ENCODE assay signal across 8 cellular contexts in the genomic region with DNA sequence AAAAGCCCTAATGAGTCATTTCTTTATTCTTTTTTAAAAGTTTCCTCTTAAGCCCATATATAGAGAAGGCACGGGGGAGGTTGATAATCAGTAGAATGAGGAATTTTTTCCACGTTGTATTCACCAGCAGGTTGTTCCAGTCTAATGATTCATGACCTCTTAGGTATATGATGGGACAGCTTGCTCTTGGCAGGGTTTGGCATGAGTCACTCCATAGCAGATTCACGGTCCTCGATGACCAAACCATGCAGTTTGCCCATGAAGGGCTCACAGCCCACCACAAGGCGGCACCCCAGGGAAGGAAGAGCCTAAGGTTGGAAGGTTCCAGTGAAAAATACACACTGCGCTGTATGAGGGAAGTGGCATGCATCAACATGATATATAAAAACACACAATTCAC.
DNase-seq lines count a peak whose midpoint lies in the region; ATAC-seq and TF ChIP-seq lines count a peak whose summit lies in the region.

No MANE protein-coding gene starts in this region.

- WGBS in suprapubic skin: 44% methylated on average over 6 of the region's 6 CpGs

- H3K27me3 Mint-ChIP-seq in activated CD4-positive, alpha-beta memory T cell treated with anti-CD3 and anti-CD28 coated beads, Interleukin-2, amount 10 ng/mL, durations not matched to agents 7 days and 5 days: no peaks in the 10 kb centered on the region

- no peaks in the 10 kb centered on the region for H3K27me3 ChIP-seq in suprapubic skin

- no peak for TF ChIP-seq EP300 in suprapubic skin (IDR thresholded peaks at IDR 0.05)

- ATAC-seq in HG03097 (IDR thresholded peaks at IDR 0.05; ENCODE audit: low FRiP score, unreplicated experiment): no peak

- no peaks in the 10 kb centered on the region for H3K36me3 ChIP-seq in suprapubic skin

- H3K4me3 Mint-ChIP-seq in activated CD4-positive, alpha-beta memory T cell treated with anti-CD3 and anti-CD28 coated beads, Interleukin-2, amount 10 ng/mL, durations not matched to agents 7 days and 5 days: no peak overlapping the region

- H3K27ac ChIP-seq in suprapubic skin: no peak overlapping the region

- peaks cover 39% of the 10 kb centered on the region for H3K4me1 Mint-ChIP-seq in activated CD4-positive, alpha-beta memory T cell treated with anti-CD3 and anti-CD28 coated beads, Interleukin-2, amount 10 ng/mL, durations not matched to agents 7 days and 5 days

- peak overlapping the region; percentile 58 for H3K27ac Mint-ChIP-seq in activated CD4-positive, alpha-beta memory T cell treated with anti-CD3 and anti-CD28 coated beads, Interleukin-2, amount 10 ng/mL, durations not matched to agents 7 days and 5 days

- no peaks in the 10 kb centered on the region for H3K9me3 ChIP-seq in suprapubic skin

- H3K4me3 ChIP-seq in fibroblast of the aortic adventitia (ENCODE audit: low read depth, low read length) (no peak overlapping the region), suprapubic skin (no peak overlapping the region)

- no peak for TF ChIP-seq POLR2A in suprapubic skin (IDR thresholded peaks at IDR 0.05)

- CTCF ChIA-PET in activated CD4-positive, alpha-beta memory T cell treated with anti-CD3 and anti-CD28 coated beads, Interleukin-2, amount 10 ng/mL, durations not matched to agents 7 days and 5 days (lab: Charles Lee): interaction anchor here (0.6 to 1.1 kb wide), 2 partner anchors 19 to 23 kb away, joined by 3 to 4 read pairs; no protein-coding TSS in a partner anchor

- TF ChIP-seq CTCF in fibroblast of the aortic adventitia (IDR thresholded peaks at IDR 0.05; ENCODE audit: insufficient read depth, low read length) (peak; percentile 83), suprapubic skin (IDR thresholded peaks at IDR 0.05) (peak in 1 of 2 donors; percentile 35)

- POLR2A ChIA-PET in activated CD4-positive, alpha-beta memory T cell treated with anti-CD3 and anti-CD28 coated beads, Interleukin-2, amount 10 ng/mL, durations not matched to agents 7 days and 5 days (lab: Charles Lee): interaction anchor here (0.9 to 1.3 kb wide), 3 partner anchors 17 to 23 kb away, joined by 3 to 5 read pairs (median 3); no protein-coding TSS in a partner anchor

- H3K4me1 ChIP-seq in suprapubic skin: no peaks in the 10 kb centered on the region

- H3K36me3 Mint-ChIP-seq in activated CD4-positive, alpha-beta memory T cell treated with anti-CD3 and anti-CD28 coated beads, Interleukin-2, amount 10 ng/mL, durations not matched to agents 7 days and 5 days (ENCODE audit: low read depth): peaks cover 30% of the 10 kb centered on the region

- H3K9me3 Mint-ChIP-seq in activated CD4-positive, alpha-beta memory T cell treated with anti-CD3 and anti-CD28 coated beads, Interleukin-2, amount 10 ng/mL, durations not matched to agents 7 days and 5 days: no peaks in the 10 kb centered on the region

- DNase-seq in DMS53 (lab: John Stamatoyannopoulos, UW) (peak; percentile 86), M059J (ENCODE audit: low read depth) (peak; percentile 97), fibroblast of the aortic adventitia (ENCODE audit: low read depth) (peak; percentile 93), NCI-H2081 treated with DMSO at 0.1 percent for 48 hours (lab: John Stamatoyannopoulos, UW) (no peak), suprapubic skin (ENCODE audit: low spot score in 2 of 2) (no peak)
- peak; percentile 39 for DNase-seq in activated CD4-positive, alpha-beta memory T cell treated with anti-CD3 and anti-CD28 coated beads, Interleukin-2, amount 10 ng/mL, durations not matched to agents 7 days and 5 days
- peak; percentile 25 to 54 (median 50) for DNase-seq in stimulated activated CD4-positive, alpha-beta T cell treated with anti-CD3 and anti-CD28 coated beads, TNF-alpha, amount 100 ng/mL, for 48 hours (ENCODE audit: low read depth in 3 of 3)

Comparison
In these comparisons a context has a peak if more than half of its experiments do, and no peak if none do; other contexts are left out.
1. DNase-seq: peak in DMS53 (single experiment), M059J (single experiment), activated CD4-positive, alpha-beta memory T cell treated with anti-CD3 and anti-CD28 coated beads, Interleukin-2, amount 10 ng/mL, durations not matched to agents 7 days and 5 days (single experiment), fibroblast of the aortic adventitia (single experiment) and stimulated activated CD4-positive, alpha-beta T cell treated with anti-CD3 and anti-CD28 coated beads, TNF-alpha, amount 100 ng/mL, for 48 hours (3 of 3); none in NCI-H2081 treated with DMSO at 0.1 percent for 48 hours (single experiment) and suprapubic skin (0 of 2).